8 cellular contexts compared by ENCODE assay signal in genomic region chr6:139135578-139136545, GRCh38. TPM values are rescaled to one million over a fixed set of nuclear protein-coding genes. Genes with fewer than 3 reads are reported as not detected.
A peak's percentile ranks its signal among the peaks of the same experiment; 100 is the strongest.
DNase-seq lines count a peak whose midpoint lies in the region; ATAC-seq, FAIRE-seq and TF ChIP-seq lines count a peak whose summit lies in the region.

No MANE protein-coding gene starts in this region.

- TF ChIP-seq EP300 in neural cell (conservative IDR thresholded peaks at IDR 0.05; ENCODE audit: poor library complexity, severe bottlenecking), result no peak

- H3K36me3 ChIP-seq in OCI-LY7 (ENCODE audit: insufficient read depth, low read length) (peaks cover 21% of the 10 kb centered on the region), neural cell (ENCODE audit: insufficient read depth, low read length) (no peaks in the 10 kb centered on the region)

- H3F3A ChIP-seq in neural cell (ENCODE audit: insufficient read depth, low read length, poor library complexity, severe bottlenecking), result no peaks in the 10 kb centered on the region

- BruUV-seq in OCI-LY7 (replicated peaks; lab: Mats Ljungman, UMichigan), result no TSS peak

- peaks cover 49% of the 10 kb centered on the region; the same call in 1 of the 2 replicates for H3K79me2 ChIP-seq in OCI-LY7 (ENCODE audit: insufficient read depth, low read depth, low read length)
- H3K79me2 ChIP-seq in neural cell (replicated peaks; ENCODE audit: insufficient read depth, low read length), result peaks cover 25% of the 10 kb centered on the region

- peak overlapping the region; percentile 87 for H3K4me2 ChIP-seq in OCI-LY7 (ENCODE audit: low read length)
- peak overlapping the region; percentile 85 for H3K4me2 ChIP-seq in neural cell (ENCODE audit: low read length)

- DNase-seq in NCI-H1417 (lab: John Stamatoyannopoulos, UW), result peak in 2 of 3 experiments; percentile 71 to 76
- no peak for DNase-seq in NCI-H1417 treated with DMSO at 0.1 percent for 48 hours (lab: John Stamatoyannopoulos, UW)
- peak; percentile 64 for DNase-seq in OCI-LY7 (ENCODE audit: low spot score)
- DNase-seq in activated effector memory CD4-positive, alpha-beta T cell treated with Interleukin-2 at 50 U/mL for 16 hours, result peak; percentile 45
- no peak for DNase-seq in foreskin keratinocyte
- DNase-seq in urothelium cell line (ENCODE audit: low spot score), result peak; percentile 31

- H3K27ac ChIP-seq in OCI-LY7 (ENCODE audit: low read depth, low read length, poor library complexity, severe bottlenecking) (peak overlapping the region; percentile 78), foreskin keratinocyte (peak overlapping the region; percentile 91), neural cell (ENCODE audit: low read length) (no peak overlapping the region)

- peak overlapping the region; percentile 67 for H3K9ac ChIP-seq in neural cell (ENCODE audit: low read length)

- H2AFZ ChIP-seq in OCI-LY7 (ENCODE audit: low read length) (peak overlapping the region; percentile 87), neural cell (ENCODE audit: low read depth, low read length) (no peak overlapping the region)

- CTCF ChIA-PET in OCI-LY7 (lab: Charles Lee; ENCODE audit: unreplicated experiment), result no interaction called here

- POLR2A ChIA-PET in OCI-LY7 (lab: Charles Lee), result interaction anchor here (1.1 kb wide), 1 partner anchor 9 kb away, joined by 3 read pairs; no protein-coding TSS in a partner anchor

- H3K4me1 ChIP-seq in OCI-LY7 (ENCODE audit: insufficient read depth, low read length, poor library complexity, severe bottlenecking) (peaks cover 49% of the 10 kb centered on the region), foreskin keratinocyte (peaks cover 23% of the 10 kb centered on the region)

- no peaks in the 10 kb centered on the region for H3K9me3 ChIP-seq in OCI-LY7 (ENCODE audit: low read length)
- no peaks in the 10 kb centered on the region for H3K9me3 ChIP-seq in neural cell (ENCODE audit: low read length)

- H3K9me2 ChIP-seq in OCI-LY7 (ENCODE audit: insufficient read depth, low read length) (no peaks in the 10 kb centered on the region), neural cell (ENCODE audit: insufficient read depth, low read length) (no peaks in the 10 kb centered on the region)

- TF ChIP-seq RAD21 in neural cell (conservative IDR thresholded peaks at IDR 0.05), result peak; percentile 25

- H3K4me3 ChIP-seq in OCI-LY7 (ENCODE audit: low read depth, low read length, poor library complexity, severe bottlenecking) (peak overlapping the region; percentile 87), neural cell (ENCODE audit: low read length) (peak overlapping the region; percentile 72)

- H4K20me1 ChIP-seq in OCI-LY7 (ENCODE audit: insufficient read depth, low read length) (0 out of 2 replicates have a peak, but pooled peaks cover 4% of the 10 kb centered on the region), neural cell (ENCODE audit: insufficient read depth) (no peaks in the 10 kb centered on the region)

- peak; percentile 38 for ATAC-seq in HG02938 (IDR thresholded peaks at IDR 0.05; ENCODE audit: unreplicated experiment)
- peak; percentile 5 for ATAC-seq in foreskin keratinocyte

- no peak for TF ChIP-seq CTCF in OCI-LY7 (conservative IDR thresholded peaks at IDR 0.05; ENCODE audit: low read length)
- peak; percentile 37 for TF ChIP-seq CTCF in foreskin keratinocyte (conservative IDR thresholded peaks at IDR 0.05)
- TF ChIP-seq CTCF in neural cell (IDR thresholded peaks at IDR 0.05; ENCODE audit: poor library complexity, severe bottlenecking), result no peak

- intact Hi-C loops in OCI-LY7 (cut with micrococcal nuclease; ENCODE audit: unreplicated experiment), result loop anchor here (5.0 to 10.0 kb wide), 2 partner anchors 149 to 1579 kb away; partner anchors contain the start of gene REPS1

- no peak for FAIRE-seq in urothelium cell line (lab: Jason Lieb, UNC)

- H3K27me3 ChIP-seq in foreskin keratinocyte, result no peaks in the 10 kb centered on the region
- no peaks in the 10 kb centered on the region for H3K27me3 ChIP-seq in neural cell (ENCODE audit: insufficient read depth, low read depth, low read length)

TF ChIP-seq in neural cell, 6 proteins besides CTCF, POLR2A, EP300 and RAD21:
- no peak for TF ChIP-seq EZH2 (IDR thresholded peaks at IDR 0.05; ENCODE audit: borderline replicate concordance, insufficient read depth, low read length, poor library complexity, severe bottlenecking)
- TF ChIP-seq TAF1 (IDR thresholded peaks at IDR 0.05; ENCODE audit: low read depth), result no peak
- no peak for TF ChIP-seq REST (IDR thresholded peaks at IDR 0.05; ENCODE audit: borderline replicate concordance)
- TF ChIP-seq MXI1 (conservative IDR thresholded peaks at IDR 0.05; ENCODE audit: poor library complexity, severe bottlenecking), result no peak
- no peak for TF ChIP-seq SMC3 (conservative IDR thresholded peaks at IDR 0.05; ENCODE audit: poor library complexity)
- no peak for TF ChIP-seq POLR2AphosphoS5 (IDR thresholded peaks at IDR 0.05)

RNA-seq across cellular contexts. Expression of gene HECA, which starts 1.0 kb away (rescaled TPM):
- total RNA-seq in OCI-LY7 (2014; rRNA removed; shearing (Covaris generic)), result 15.7 and 21.9 TPM in 2 replicates
- total RNA-seq in OCI-LY7 (2022) (23.3 and 27.3 TPM in 2 replicates), foreskin keratinocyte (15.4 and 16.1 TPM in 2 replicates)
- polyA plus RNA-seq in foreskin keratinocyte (4.4 and 4.7 TPM in 2 replicates), neural cell (19.7 and 20.2 TPM in 2 replicates)
- polyA minus RNA-seq in neural cell, result 27.8 and 31.3 TPM in 2 replicates

Comparison
In these comparisons a context has a peak if more than half of its experiments do, and no peak if none do; other contexts are left out.
1. DNase-seq: peak in NCI-H1417 (2 of 3), OCI-LY7 (single experiment), activated effector memory CD4-positive, alpha-beta T cell treated with Interleukin-2 at 50 U/mL for 16 hours (single experiment) and urothelium cell line (single experiment); none in NCI-H1417 treated with DMSO at 0.1 percent for 48 hours (single experiment) and foreskin keratinocyte (0 of 2).